In the genomic region with DNA sequence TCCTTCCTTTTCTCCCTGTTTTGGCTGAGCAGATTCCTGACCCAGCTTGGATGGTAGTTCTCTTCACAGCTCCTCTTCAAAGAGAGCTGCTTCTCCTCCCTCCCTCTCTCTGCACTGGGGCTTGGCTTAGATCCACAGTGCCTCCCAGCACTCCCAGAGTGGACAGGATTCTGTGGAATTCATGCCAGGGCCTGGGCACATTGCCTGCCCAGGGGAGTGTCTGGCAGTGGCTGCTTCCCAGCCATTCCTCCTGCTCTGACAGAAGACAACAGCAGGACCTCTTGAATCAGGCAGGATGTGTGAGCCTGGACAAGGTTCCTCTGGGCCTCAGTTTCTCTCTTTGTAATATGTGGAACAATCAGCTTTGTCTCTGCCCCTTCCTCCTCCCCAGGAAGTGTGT, we compare ENCODE assay signal across 8 cellular contexts. TPM values are rescaled to one million over a fixed set of nuclear protein-coding genes. Genes with fewer than 3 reads are reported as not detected.
DNase-seq lines count a peak whose midpoint lies in the region; TF ChIP-seq lines count a peak whose summit lies in the region.
"Had no signal": no experiment of that assay in that cellular context is flagged by ENCODE, and none has a peak within 500 bp of the region (broad histone marks: within the 10 kb centered on the region; RNA-seq: fewer than 3 reads in every experiment).

No MANE protein-coding gene starts in this region.

- H3K27ac Mint-ChIP-seq in MCF 10A (ENCODE audit: low read depth, unreplicated experiment), result peak overlapping the region; percentile 67

- DNase-seq in M059J (ENCODE audit: low read depth) (peak; percentile 88), MCF 10A (ENCODE audit: unreplicated experiment) (peak; percentile 96), kidney glomerular epithelial cell (lab: John Stamatoyannopoulos, UW) (peak; percentile 25), tibial artery (peak; percentile 49 to 90), NCI-H2227 treated with DMSO at 0.1 percent for 48 hours (lab: John Stamatoyannopoulos, UW) (no peak), SIG-M5 treated with dmso at 0.1 percent for 504 hours (lab: John Stamatoyannopoulos, UW; ENCODE audit: unreplicated experiment) (no peak), tibial nerve (ENCODE audit: low spot score in 2 of 2) (no peak)
- DNase-seq: activated T-cell treated with anti-CD3 and anti-CD28 coated beads for 4 hours had no signal

- no peaks in the 10 kb centered on the region for H3K36me3 Mint-ChIP-seq in MCF 10A (ENCODE audit: insufficient read depth, unreplicated experiment)

- no peak for TF ChIP-seq POLR2A in tibial nerve (IDR thresholded peaks at IDR 0.05)

- CTCF ChIA-PET in MCF 10A (lab: Yijun Ruan, JAX), result interaction anchor here (0.5 to 11.7 kb wide), 9 partner anchors 9 to 1548 kb away, joined by 3 to 153 read pairs (median 6); a partner anchor contains a TSS

- peaks cover 0 to 52% (median 28%) of the 10 kb centered on the region in 4 donors for H3K4me1 ChIP-seq in tibial artery
- peaks cover 3 to 58% (median 19%) of the 10 kb centered on the region in 4 donors for H3K4me1 ChIP-seq in tibial nerve

- H3K4me3 Mint-ChIP-seq in MCF 10A (ENCODE audit: unreplicated experiment), result no peak overlapping the region

- intact Hi-C loops in MCF 10A (cut with micrococcal nuclease) (no loop called here), tibial artery (cut with DNase I; ENCODE audit: low total_unique reads) (no loop called here)

- no peaks in the 10 kb centered on the region for H3K27me3 Mint-ChIP-seq in MCF 10A (ENCODE audit: insufficient read depth, unreplicated experiment)

- H3K27ac ChIP-seq in tibial artery (peak overlapping the region; percentile 39 to 48), tibial nerve (peak overlapping the region in 2 of 4 donors; percentile 66 to 70)

- POLR2A ChIA-PET in MCF 10A (lab: Yijun Ruan, JAX), result interaction anchor here (0.6 to 27.4 kb wide), 7 partner anchors 9 to 556 kb away, joined by 3 to 736 read pairs (median 5); a partner anchor contains a TSS

- no peaks in the 10 kb centered on the region for H3K36me3 ChIP-seq in tibial artery
- no peaks in the 10 kb centered on the region for H3K36me3 ChIP-seq in tibial nerve

- H3K4me3 ChIP-seq in tibial artery (no peak overlapping the region), tibial nerve (no peak overlapping the region)

- H3K4me1 Mint-ChIP-seq in MCF 10A (ENCODE audit: insufficient read depth, unreplicated experiment), result peaks cover 39% of the 10 kb centered on the region

- BruUV-seq in MCF 10A (replicated peaks; lab: Mats Ljungman, UMichigan), result no TSS peak

- TF ChIP-seq CTCF in MCF 10A (IDR thresholded peaks at IDR 0.05; ENCODE audit: unreplicated experiment) (no peak), tibial artery (IDR thresholded peaks at IDR 0.05) (no peak), tibial nerve (IDR thresholded peaks at IDR 0.05) (no peak)

- no peaks in the 10 kb centered on the region for H3K9me3 Mint-ChIP-seq in MCF 10A (ENCODE audit: unreplicated experiment)

- peak in 1 of 2 donors; percentile 29 for TF ChIP-seq EP300 in tibial nerve (IDR thresholded peaks at IDR 0.05)

- no peaks in the 10 kb centered on the region for H3K9me3 ChIP-seq in tibial artery
- no peaks in the 10 kb centered on the region for H3K9me3 ChIP-seq in tibial nerve

- H3K27me3 ChIP-seq in tibial artery (no peaks in the 10 kb centered on the region), tibial nerve (no peaks in the 10 kb centered on the region)

RNA-seq across cellular contexts. Expression of a gene that starts 4.5 kb away (rescaled TPM):
- total RNA-seq in M059J (2014; rRNA removed; shearing (Covaris generic)), result 0.17 and 1.2 TPM in 2 replicates
- total RNA-seq in MCF 10A (2022) (22.3 and 27.4 TPM in 2 replicates), tibial nerve (100 to 1,000 TPM in 3 of 4 donors, 10 to 100 TPM in 1; 71.7 to 174 (median 136) TPM)

RNA-seq across cellular contexts. Expression of a gene that starts 9.3 kb away (rescaled TPM):
- total RNA-seq in M059J (2014; rRNA removed; shearing (Covaris generic)), result 11.3 and 21.0 TPM in 2 replicates
- total RNA-seq in MCF 10A (2022) (284 and 337 TPM in 2 replicates), tibial nerve (100 to 1,000 TPM in 1 of 4 donors, 10 to 100 TPM in 3; 62.8 to 115 (median 88.4) TPM)

RNA-seq across cellular contexts. Expression of a gene that starts 39.3 kb away (rescaled TPM):
- total RNA-seq in M059J (2014; rRNA removed; shearing (Covaris generic)), result not detected in 2 replicates
- total RNA-seq in MCF 10A (2022) (not detected in 2 replicates), tibial nerve (not detected)

RNA-seq across cellular contexts. Expression of a gene that starts 46.9 kb away (rescaled TPM):
- total RNA-seq in M059J (2014; rRNA removed; shearing (Covaris generic)), result not detected in 2 replicates
- total RNA-seq in MCF 10A (2022), result 0.23 and 0.39 TPM in 2 replicates
- 1 to 10 TPM in 3 of 4 donors, under 1 TPM in 1; 0.84 to 1.4 (median 1.1) TPM for total RNA-seq in tibial nerve

Comparison
In these comparisons a context has a peak if more than half of its experiments do, and no peak if none do; other contexts are left out.
1. DNase-seq: peak in M059J (single experiment), MCF 10A (single experiment), kidney glomerular epithelial cell (single experiment) and tibial artery (2 of 2); none in NCI-H2227 treated with DMSO at 0.1 percent for 48 hours (single experiment), SIG-M5 treated with dmso at 0.1 percent for 504 hours (single experiment) and tibial nerve (0 of 2).
2. RNA of a gene that starts 4.5 kb away (total RNA-seq): 71.7 to 174 TPM in tibial nerve and 22.3 to 27.4 TPM in MCF 10A; 0.17 to 1.2 TPM in M059J; every median in the first group is over 10 times any median in the second.